In the genomic region with DNA sequence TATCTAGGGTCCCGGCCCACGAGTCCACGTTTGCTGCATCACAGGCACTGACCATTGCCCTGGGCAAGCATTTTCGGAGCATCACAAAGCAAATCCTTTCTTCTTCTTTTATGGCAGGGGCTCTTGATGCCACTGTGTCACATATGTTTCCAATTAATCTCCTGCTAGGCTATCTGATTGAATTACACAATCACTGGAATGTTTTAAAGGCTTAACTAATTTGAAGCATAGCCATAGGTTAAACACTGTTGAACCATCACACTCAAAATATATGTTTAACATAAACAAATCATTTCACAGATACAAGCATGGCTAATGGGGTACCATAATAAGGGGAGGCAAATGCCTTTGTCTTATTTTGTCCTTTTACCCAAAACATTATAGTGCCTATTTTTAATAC, we compare ENCODE assay signal across 24 cellular contexts.
"Had no signal": no experiment of that assay in that cellular context is flagged by ENCODE, and none has a peak within 500 bp of the region (broad histone marks: within the 10 kb centered on the region; RNA-seq: fewer than 3 reads in every experiment).

No MANE protein-coding gene starts in this region.

- DNase-seq: effector CD8-positive, alpha-beta T cell; endodermal cell; foreskin keratinocyte; heart left ventricle; kidney; mesenchymal stem cell; naive thymus-derived CD4-positive, alpha-beta T cell; stimulated activated CD4-positive, alpha-beta T cell treated with anti-CD3 and anti-CD28 coated beads, Interleukin-2, amount 100 ng/mL, for 24 hours; stimulated activated CD4-positive, alpha-beta T cell treated with anti-CD3 and anti-CD28 coated beads, Interleukin-4, amount 100 ng/mL, for 24 hours; stimulated activated naive CD4-positive, alpha-beta T cell treated with Interleukin-2 at 50 U/mL for 16 hours; stomach; thyroid gland; trophoblast cell had no signal

- H3K9me3 ChIP-seq: prostate gland, thyroid gland, vagina had no signal

- ATAC-seq: esophagus mucosa; foreskin keratinocyte; gastroesophageal sphincter; heart left ventricle; left lobe of liver; naive thymus-derived CD4-positive, alpha-beta T cell; sciatic nerve; stimulated activated effector memory CD8-positive, alpha-beta T cell treated with anti-CD3 and anti-CD28 coated beads, Interleukin-12 subunit alpha, Interleukin-12 subunit beta, amount 100 ng/mL, for 72 hours had no signal

- H3K27ac ChIP-seq: epithelial cell of prostate, foreskin keratinocyte, gastroesophageal sphincter, heart left ventricle, hepatocyte, neural progenitor cell, prostate gland, right atrium auricular region, stomach, thyroid gland, vagina had no signal

- H3K9ac ChIP-seq: neural progenitor cell had no signal

- H3K4me3 ChIP-seq: gastroesophageal sphincter, heart left ventricle, hepatocyte, neural progenitor cell, prostate gland, right atrium auricular region, stomach, thyroid gland, vagina had no signal

- H3K36me3 ChIP-seq: gastroesophageal sphincter, heart left ventricle, neural progenitor cell, prostate gland, right atrium auricular region, stomach, thyroid gland, vagina had no signal
